Comparison of ENCODE assay signal across 1 cellular context in genomic region chr17:29074488-29074887, GRCh38.
TF ChIP-seq lines count a peak whose summit lies in the region.

No MANE protein-coding gene starts in this region.

TF ChIP-seq in H1, 55 proteins besides CTCF, POLR2A, EP300 and RAD21 (continued from another document):
- TF ChIP-seq SIX5 (IDR thresholded peaks at IDR 0.05; ENCODE audit: low read depth, low read length) (no peak), MAFK (IDR thresholded peaks at IDR 0.05; ENCODE audit: low read depth, low read length) (no peak), KDM1A (IDR thresholded peaks at IDR 0.05; ENCODE audit: borderline replicate concordance, low read length) (no peak), TAF7 (optimal IDR thresholded peaks at IDR 0.05; ENCODE audit: borderline replicate concordance, low read depth, low read length) (no peak), SAP30 (IDR thresholded peaks at IDR 0.05; ENCODE audit: insufficient read depth, insufficient replicate concordance, low read length) (no peak), RBBP5 (IDR thresholded peaks at IDR 0.05; ENCODE audit: borderline replicate concordance, low read depth, low read length) (no peak), GABPA (IDR thresholded peaks at IDR 0.05; ENCODE audit: borderline replicate concordance, insufficient read depth, low read length) (no peak), MAX (IDR thresholded peaks at IDR 0.05) (no peak), HDAC2 (IDR thresholded peaks at IDR 0.05; ENCODE audit: borderline replicate concordance in 1 of 2, low read depth in 2 of 2, low read length in 2 of 2) (no peak)
